12 cellular contexts compared by ENCODE assay signal in the genomic region with DNA sequence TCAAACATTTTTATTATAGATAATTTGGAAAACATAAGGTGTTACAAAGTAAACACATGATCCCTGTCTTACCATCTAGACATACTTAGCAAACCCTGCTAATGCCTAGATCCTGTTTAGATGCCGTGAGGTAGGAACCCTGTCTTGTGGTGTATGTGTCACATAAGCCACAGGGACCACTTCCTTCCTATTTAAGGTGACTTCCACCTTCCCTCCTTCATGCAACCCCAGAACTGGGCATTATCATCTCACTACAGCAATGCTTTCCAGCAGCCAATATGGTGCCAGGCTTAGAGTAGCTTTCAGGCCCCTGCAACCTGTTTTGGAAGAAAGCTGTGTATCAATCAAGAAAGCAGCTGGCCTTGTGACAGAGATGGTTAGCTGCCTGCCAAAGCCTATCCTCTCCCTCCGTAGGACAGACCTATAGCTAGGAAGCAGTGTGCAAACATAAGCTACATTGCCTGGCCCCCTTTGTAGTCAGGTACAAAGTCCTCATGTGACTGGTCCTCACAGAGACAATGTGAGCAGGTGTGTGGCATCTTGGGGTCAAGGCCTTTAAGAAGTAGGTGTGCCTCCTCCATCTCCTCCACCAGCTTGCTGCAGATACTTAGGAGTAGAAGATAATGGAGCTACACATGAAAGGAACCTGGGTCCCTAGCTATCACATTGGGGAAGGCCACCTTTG.
DNase-seq lines count a peak whose midpoint lies in the region; ATAC-seq and TF ChIP-seq lines count a peak whose summit lies in the region.
"Had no signal": no experiment of that assay in that cellular context is flagged by ENCODE, and none has a peak within 500 bp of the region (broad histone marks: within the 10 kb centered on the region; RNA-seq: fewer than 3 reads in every experiment).

No MANE protein-coding gene starts in this region.

- H3K9me3 Mint-ChIP-seq in activated CD4-positive, alpha-beta T cell treated with anti-CD3 and anti-CD28 coated beads, Interleukin-2, amount 10 ng/mL, durations not matched to agents 7 days and 5 days: peaks cover 2% of the 10 kb centered on the region
- no peaks in the 10 kb centered on the region for H3K9me3 Mint-ChIP-seq in T-helper 2 cell treated with Interferon-gamma antibody and Interleukin-4, amounts not matched to agents 5 μg/mL and 100 μg/mL, for 36 hours
- H3K9me3 Mint-ChIP-seq in natural killer cell: no peaks in the 10 kb centered on the region

- DNase-seq in activated CD4-positive, alpha-beta T cell treated with anti-CD3 and anti-CD28 coated beads, Interleukin-2, amount 10 ng/mL, durations not matched to agents 7 days and 5 days: peak; percentile 67
- no peak for DNase-seq in activated CD4-positive, alpha-beta T cell treated with anti-CD3 and anti-CD28 coated beads for 1 hour
- DNase-seq in T-helper 2 cell treated with Interferon-gamma antibody and Interleukin-4, amounts not matched to agents 5 μg/mL and 100 μg/mL, for 36 hours (ENCODE audit: low spot score): peak; percentile 23
- no peak for DNase-seq in natural killer cell
- DNase-seq in iPS-NIHi11 (ENCODE audit: low spot score): no peak
- no peak for DNase-seq in cerebellum (ENCODE audit: low spot score)
- DNase-seq: cortex of kidney, EL, uterus had no signal

- no peak overlapping the region for H3K4me3 Mint-ChIP-seq in activated CD4-positive, alpha-beta T cell treated with anti-CD3 and anti-CD28 coated beads, Interleukin-2, amount 10 ng/mL, durations not matched to agents 7 days and 5 days
- no peak overlapping the region for H3K4me3 Mint-ChIP-seq in T-helper 2 cell treated with Interferon-gamma antibody and Interleukin-4, amounts not matched to agents 5 μg/mL and 100 μg/mL, for 36 hours
- peak overlapping the region; percentile 41 for H3K4me3 Mint-ChIP-seq in natural killer cell

- peaks cover 3% of the 10 kb centered on the region for H3K36me3 Mint-ChIP-seq in activated CD4-positive, alpha-beta T cell treated with anti-CD3 and anti-CD28 coated beads, Interleukin-2, amount 10 ng/mL, durations not matched to agents 7 days and 5 days (ENCODE audit: low read depth)
- H3K36me3 Mint-ChIP-seq in T-helper 2 cell treated with Interferon-gamma antibody and Interleukin-4, amounts not matched to agents 5 μg/mL and 100 μg/mL, for 36 hours (ENCODE audit: low read depth): no peaks in the 10 kb centered on the region
- peaks cover 5% of the 10 kb centered on the region for H3K36me3 Mint-ChIP-seq in natural killer cell

- POLR2A ChIA-PET in activated CD4-positive, alpha-beta T cell treated with anti-CD3 and anti-CD28 coated beads, Interleukin-2, amount 10 ng/mL, durations not matched to agents 7 days and 5 days (lab: Charles Lee): no interaction called here

- peaks cover 23% of the 10 kb centered on the region for H3K4me1 Mint-ChIP-seq in activated CD4-positive, alpha-beta T cell treated with anti-CD3 and anti-CD28 coated beads, Interleukin-2, amount 10 ng/mL, durations not matched to agents 7 days and 5 days
- peaks cover 20% of the 10 kb centered on the region for H3K4me1 Mint-ChIP-seq in T-helper 2 cell treated with Interferon-gamma antibody and Interleukin-4, amounts not matched to agents 5 μg/mL and 100 μg/mL, for 36 hours (ENCODE audit: low read depth)
- peaks cover 27 to 34% of the 10 kb centered on the region in 2 donors for H3K4me1 Mint-ChIP-seq in natural killer cell

- no peak for TF ChIP-seq CTCF in natural killer cell (IDR thresholded peaks at IDR 0.05)

- H3K27ac Mint-ChIP-seq in activated CD4-positive, alpha-beta T cell treated with anti-CD3 and anti-CD28 coated beads, Interleukin-2, amount 10 ng/mL, durations not matched to agents 7 days and 5 days: peak overlapping the region; percentile 27
- H3K27ac Mint-ChIP-seq in T-helper 2 cell treated with Interferon-gamma antibody and Interleukin-4, amounts not matched to agents 5 μg/mL and 100 μg/mL, for 36 hours: no peak overlapping the region
- H3K27ac Mint-ChIP-seq in natural killer cell: no peak overlapping the region

- intact Hi-C loops in natural killer cell (cut with micrococcal nuclease): no loop called here

- CTCF ChIA-PET in activated CD4-positive, alpha-beta T cell treated with anti-CD3 and anti-CD28 coated beads, Interleukin-2, amount 10 ng/mL, durations not matched to agents 7 days and 5 days (lab: Charles Lee): interaction anchor here (0.6 to 1.4 kb wide), 4 partner anchors 10 to 189 kb away, joined by 3 read pairs; no protein-coding TSS in a partner anchor

- peaks cover 18% of the 10 kb centered on the region for H3K27me3 Mint-ChIP-seq in activated CD4-positive, alpha-beta T cell treated with anti-CD3 and anti-CD28 coated beads, Interleukin-2, amount 10 ng/mL, durations not matched to agents 7 days and 5 days
- peaks cover 19% of the 10 kb centered on the region for H3K27me3 Mint-ChIP-seq in T-helper 2 cell treated with Interferon-gamma antibody and Interleukin-4, amounts not matched to agents 5 μg/mL and 100 μg/mL, for 36 hours (ENCODE audit: low read depth)
- H3K27me3 Mint-ChIP-seq in natural killer cell (ENCODE audit: low read depth in 2 of 2): peaks cover 24 to 30% of the 10 kb centered on the region in 2 donors

- ATAC-seq in HG03060 (IDR thresholded peaks at IDR 0.05; ENCODE audit: low read depth, unreplicated experiment) (peak; percentile 47), natural killer cell (peak; percentile 42 to 85 (median 63)), GM21360 (IDR thresholded peaks at IDR 0.05; ENCODE audit: unreplicated experiment) (no peak)
- ATAC-seq: gastrocnemius medialis had no signal

Comparison
In these comparisons a context has a peak if more than half of its experiments do, and no peak if none do; other contexts are left out.
1. DNase-seq: peak in activated CD4-positive, alpha-beta T cell treated with anti-CD3 and anti-CD28 coated beads, Interleukin-2, amount 10 ng/mL, durations not matched to agents 7 days and 5 days (single experiment) and T-helper 2 cell treated with Interferon-gamma antibody and Interleukin-4, amounts not matched to agents 5 μg/mL and 100 μg/mL, for 36 hours (single experiment); none in activated CD4-positive, alpha-beta T cell treated with anti-CD3 and anti-CD28 coated beads for 1 hour (single experiment), natural killer cell (single experiment), iPS-NIHi11 (single experiment) and cerebellum (single experiment).